ENCODE assay signal across 8 cellular contexts in the genomic region with DNA sequence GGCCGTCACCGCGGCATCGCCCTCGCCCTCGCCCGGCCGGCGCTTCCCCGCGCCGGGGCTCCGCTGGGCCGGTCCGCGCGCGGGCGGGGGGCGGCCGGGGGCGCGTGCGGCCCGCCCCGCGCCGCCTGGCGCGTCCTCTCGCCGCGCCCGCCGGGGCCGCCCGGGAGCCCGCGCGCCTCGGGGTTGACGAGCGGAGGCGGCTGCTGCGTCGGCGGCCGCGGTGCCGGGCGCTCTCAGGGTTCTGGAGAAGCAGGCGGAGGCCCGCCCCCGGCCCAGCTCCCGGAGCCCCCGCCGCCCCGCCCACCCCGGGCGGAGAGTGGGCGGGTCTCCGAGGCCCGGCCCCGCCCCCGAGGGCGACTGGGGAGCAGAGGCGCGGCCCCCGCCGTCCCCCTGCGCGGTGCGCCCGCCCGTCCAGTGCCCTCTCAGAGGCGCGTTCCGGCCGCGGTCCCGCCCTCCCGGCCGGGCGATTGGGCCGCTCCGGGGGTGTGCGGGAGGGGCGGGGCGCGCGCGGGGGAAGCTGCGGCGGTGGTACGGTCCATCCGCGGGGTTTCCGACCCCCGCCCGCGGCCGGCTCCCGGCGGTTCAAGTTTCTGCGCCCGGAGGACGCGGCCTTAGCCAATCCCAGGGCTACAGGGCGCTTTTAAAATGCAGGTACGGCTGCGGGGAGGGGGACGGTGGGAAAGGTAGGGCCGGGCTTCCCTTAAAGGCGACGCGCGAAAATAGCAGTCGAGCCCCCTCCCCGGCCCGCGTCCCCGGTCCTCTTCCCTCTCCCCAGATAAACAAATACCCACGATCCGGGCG. TPM values are rescaled to one million over a fixed set of nuclear protein-coding genes. Genes with fewer than 3 reads are reported as not detected.
DNase-seq lines count a peak whose midpoint lies in the region; ATAC-seq, FAIRE-seq and TF ChIP-seq lines count a peak whose summit lies in the region.

A gene (minus strand): TSS at position 243 of the 801 bp plus-strand sequence. CDS start 248 bp downstream, outside the sequence.

- TF ChIP-seq CTCF in GM06990 (IDR thresholded peaks at IDR 0.05; ENCODE audit: insufficient read depth, low read length, poor library complexity, severe bottlenecking): no peak
- TF ChIP-seq CTCF in cardiac muscle cell (IDR thresholded peaks at IDR 0.05; ENCODE audit: low read depth, low read length): no peak
- no peak for TF ChIP-seq CTCF in pancreas (IDR thresholded peaks at IDR 0.05)

- peak within 1 kb of the TSS; percentile 74 for H3K9ac ChIP-seq in adipocyte (ENCODE audit: low read length)

- H3K27ac ChIP-seq in cardiac muscle cell (peak within 1 kb of the TSS; percentile 93), pancreas (peak within 1 kb of the TSS; percentile 86 to 95 (median 90)), thymus (ENCODE audit: low read depth) (peak within 1 kb of the TSS; percentile 95)

- intact Hi-C loops in pancreas (cut with DNase I): loop anchor here in 1 of 3 donors (5.0 kb wide), 1 partner anchor 42 kb away; no protein-coding TSS in a partner anchor

- H3K27me3 ChIP-seq in GM06990 (replicated peaks; ENCODE audit: control insufficient read depth, insufficient read depth, low read length) (no peaks in the 10 kb centered on the region), adipocyte (replicated peaks; ENCODE audit: control insufficient read depth, insufficient read depth, low read length) (peaks cover 22% of the 10 kb centered on the region), cardiac muscle cell (no peaks in the 10 kb centered on the region), pancreas (no peaks in the 10 kb centered on the region), thymus (ENCODE audit: control insufficient read depth, insufficient read depth) (peaks cover 12% of the 10 kb centered on the region)

- peaks cover 8% of the 10 kb centered on the region for H3K4me1 ChIP-seq in adipocyte (ENCODE audit: control insufficient read depth, insufficient read depth, low read length)
- H3K4me1 ChIP-seq in cardiac muscle cell (ENCODE audit: low read depth): peaks cover 34% of the 10 kb centered on the region
- H3K4me1 ChIP-seq in pancreas: peaks cover 20 to 28% (median 25%) of the 10 kb centered on the region in 3 donors
- peaks cover 22% of the 10 kb centered on the region for H3K4me1 ChIP-seq in thymus (ENCODE audit: control insufficient read depth, insufficient read depth, low read length)

- FAIRE-seq in pancreas (lab: Jason Lieb, UNC): no peak

- H3K9me3 ChIP-seq in adipocyte (ENCODE audit: control insufficient read depth, low read length) (no peaks in the 10 kb centered on the region), cardiac muscle cell (ENCODE audit: low read depth) (no peaks in the 10 kb centered on the region), pancreas (no peaks in the 10 kb centered on the region), thymus (ENCODE audit: control insufficient read depth) (peaks cover 1% of the 10 kb centered on the region)

- ATAC-seq in HG02623 (IDR thresholded peaks at IDR 0.05; ENCODE audit: unreplicated experiment) (peak; percentile 87), pancreas (peak; percentile 85 to 93 (median 90))

- H3K4me3 ChIP-seq in GM06990 (replicated peaks; ENCODE audit: low read depth, low read length) (peak within 1 kb of the TSS; percentile 79), adipocyte (ENCODE audit: low read length) (peak within 1 kb of the TSS; percentile 83), cardiac muscle cell (peak within 1 kb of the TSS; percentile 52), pancreas (peak within 1 kb of the TSS; percentile 65 to 89 (median 76)), thymus (ENCODE audit: low read length) (peak within 1 kb of the TSS; percentile 86)

- H3K36me3 ChIP-seq in GM06990 (ENCODE audit: control insufficient read depth, insufficient read depth, low read length) (no peaks in the 10 kb centered on the region), adipocyte (ENCODE audit: control insufficient read depth, insufficient read depth, low read length, severe bottlenecking) (no peaks in the 10 kb centered on the region), cardiac muscle cell (no peaks in the 10 kb centered on the region), pancreas (no peaks in the 10 kb centered on the region), thymus (ENCODE audit: control insufficient read depth, insufficient read depth) (peaks cover 4% of the 10 kb centered on the region)

- WGBS in pancreas, 2 donors: 0 to 1% methylated on average over 64 to 125 of the region's 125 CpGs
- WGBS in thymus: under 1% methylated on average over 125 of the region's 125 CpGs

- peak; percentile 88 for DNase-seq in GM06990 (ENCODE audit: extremely low read depth, insufficient read length)
- DNase-seq in NCI-H1105 treated with DMSO at 0.1 percent for 48 hours (lab: John Stamatoyannopoulos, UW): peak; percentile 99
- DNase-seq in SW480 (ENCODE audit: low spot score): peak; percentile 96
- DNase-seq in adipocyte (ENCODE audit: low read depth): peak; percentile 99
- peak; percentile 98 for DNase-seq in cardiac muscle cell (ENCODE audit: low read depth in 1 of 2, low spot score in 1 of 2)
- peak; percentile 93 to 99 (median 98) for DNase-seq in pancreas

RNA-seq across cellular contexts. Expression of the gene that starts here (rescaled TPM):
- total RNA-seq in cardiac muscle cell (45.7 and 46.5 TPM in 2 replicates), pancreas (10 to 100 TPM; 14.4 to 22.2 (median 17.6) TPM)
- polyA plus RNA-seq in cardiac muscle cell (38.2 and 39.6 TPM in 2 replicates), pancreas (10 to 100 TPM in 1 of 2 donors, 1 to 10 TPM in 1; 9.5 to 19.5 TPM), thymus (7.9 TPM)

Comparison
In these comparisons a context has a peak if more than half of its experiments do, and no peak if none do; other contexts are left out.
1. Peak in every context shown above with its lines: DNase-seq, ATAC-seq, H3K4me3 ChIP-seq and H3K27ac ChIP-seq.